ENCODE assay signal across 15 cellular contexts in the genomic region with DNA sequence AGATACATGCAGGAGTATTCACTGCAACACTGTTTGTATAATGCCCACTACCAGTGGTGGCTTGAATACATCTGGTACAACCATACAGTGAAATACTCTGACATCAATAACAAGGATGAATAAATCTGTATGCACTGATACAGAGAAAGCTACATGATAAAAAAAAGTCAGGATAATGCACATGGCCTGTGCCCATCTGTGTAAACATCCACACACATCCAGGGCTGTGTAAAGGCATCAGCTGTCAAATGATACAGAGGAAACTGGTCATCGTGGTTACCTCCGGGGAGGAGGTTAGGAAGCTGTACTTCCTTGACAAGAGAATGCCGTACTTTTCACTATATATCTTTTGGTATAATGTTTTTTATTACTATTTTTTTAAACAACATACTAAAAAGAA.
DNase-seq lines count a peak whose midpoint lies in the region; ATAC-seq and TF ChIP-seq lines count a peak whose summit lies in the region.
"Had no signal": no experiment of that assay in that cellular context is flagged by ENCODE, and none has a peak within 500 bp of the region (broad histone marks: within the 10 kb centered on the region; RNA-seq: fewer than 3 reads in every experiment).

No MANE protein-coding gene starts in this region.

- H3K4me3 ChIP-seq in epithelial cell of esophagus (ENCODE audit: low read length) (no peak overlapping the region), tibial artery (no peak overlapping the region)
- H3K4me3 ChIP-seq: cardiac muscle cell, vagina had no signal

- H3K27ac Mint-ChIP-seq in activated CD8-positive, alpha-beta memory T cell treated with anti-CD3 and anti-CD28 coated beads, Interleukin-2, amount 10 ng/mL, durations not matched to agents 7 days and 5 days = no peak overlapping the region

- intact Hi-C loops in tibial artery (cut with DNase I; ENCODE audit: low total_unique reads) = loop anchor here (10.0 kb wide), 1 partner anchor 174 kb away; a partner anchor contains a TSS

- peak; percentile 53 for ATAC-seq in activated CD8-positive, alpha-beta memory T cell treated with anti-CD3 and anti-CD28 coated beads, Interleukin-2, amount 10 ng/mL, durations not matched to agents 7 days and 5 days
- ATAC-seq in HG02642 (IDR thresholded peaks at IDR 0.05; ENCODE audit: poor library complexity, unreplicated experiment) (no peak), HG02588 (IDR thresholded peaks at IDR 0.05; ENCODE audit: unreplicated experiment) (no peak)

- H3K27ac ChIP-seq in tibial artery = peak overlapping the region; percentile 57 to 64
- H3K27ac ChIP-seq: cardiac muscle cell, vagina had no signal

- H3K4me3 Mint-ChIP-seq in activated CD8-positive, alpha-beta memory T cell treated with anti-CD3 and anti-CD28 coated beads, Interleukin-2, amount 10 ng/mL, durations not matched to agents 7 days and 5 days = no peak overlapping the region
- H3K4me3 Mint-ChIP-seq: memory B cell had no signal

- CTCF ChIA-PET in activated CD8-positive, alpha-beta memory T cell treated with anti-CD3 and anti-CD28 coated beads, Interleukin-2, amount 10 ng/mL, durations not matched to agents 7 days and 5 days (lab: Charles Lee) = no interaction called here

- H3K4me1 Mint-ChIP-seq in activated CD8-positive, alpha-beta memory T cell treated with anti-CD3 and anti-CD28 coated beads, Interleukin-2, amount 10 ng/mL, durations not matched to agents 7 days and 5 days = peaks cover 28% of the 10 kb centered on the region

- H3K4me1 ChIP-seq in tibial artery = peaks cover 0 to 64% (median 41%) of the 10 kb centered on the region in 4 donors

- no peaks in the 10 kb centered on the region for H3K27me3 ChIP-seq in tibial artery
- H3K27me3 ChIP-seq: cardiac muscle cell, vagina had no signal

- no peaks in the 10 kb centered on the region for H3K27me3 Mint-ChIP-seq in activated CD8-positive, alpha-beta memory T cell treated with anti-CD3 and anti-CD28 coated beads, Interleukin-2, amount 10 ng/mL, durations not matched to agents 7 days and 5 days
- H3K27me3 Mint-ChIP-seq: memory B cell had no signal

- H3K36me3 ChIP-seq in tibial artery = no peaks in the 10 kb centered on the region
- H3K36me3 ChIP-seq: cardiac muscle cell, vagina had no signal

- no peaks in the 10 kb centered on the region for H3K9me3 Mint-ChIP-seq in activated CD8-positive, alpha-beta memory T cell treated with anti-CD3 and anti-CD28 coated beads, Interleukin-2, amount 10 ng/mL, durations not matched to agents 7 days and 5 days (ENCODE audit: low read depth)
- H3K9me3 Mint-ChIP-seq: memory B cell had no signal

- TF ChIP-seq CTCF in epithelial cell of esophagus (IDR thresholded peaks at IDR 0.05; ENCODE audit: insufficient read depth, low read depth, low read length, missing control alignments) (no peak), tibial artery (IDR thresholded peaks at IDR 0.05) (no peak)

- H3K9me3 ChIP-seq in tibial artery = no peaks in the 10 kb centered on the region
- H3K9me3 ChIP-seq: vagina had no signal

- peaks cover 13% of the 10 kb centered on the region for H3K36me3 Mint-ChIP-seq in activated CD8-positive, alpha-beta memory T cell treated with anti-CD3 and anti-CD28 coated beads, Interleukin-2, amount 10 ng/mL, durations not matched to agents 7 days and 5 days

- no peak for DNase-seq in activated CD8-positive, alpha-beta memory T cell treated with anti-CD3 and anti-CD28 coated beads, Interleukin-2, amount 10 ng/mL, durations not matched to agents 7 days and 5 days
- no peak for DNase-seq in activated CD8-positive, alpha-beta memory T cell treated with anti-CD3 and anti-CD28 coated beads for 24 hours
- DNase-seq in SHP77 (lab: John Stamatoyannopoulos, UW) (peak; percentile 21 to 49), epithelial cell of esophagus (ENCODE audit: low read depth) (peak; percentile 29), tibial artery (no peak), OCI-M2 (lab: John Stamatoyannopoulos, UW; ENCODE audit: unreplicated experiment) (no peak)
- DNase-seq: activated CD4-positive, CD25-positive, alpha-beta regulatory T cell treated with anti-CD3 and anti-CD28 coated beads, Interleukin-2, amount 50 U/mL, for 72 hours; NCI-H1436 treated with DMSO at 0.1 percent for 48 hours; NCI-H748 treated with DMSO at 0.1 percent for 48 hours; stimulated activated CD8-positive, alpha-beta memory T cell treated with anti-CD3 and anti-CD28 coated beads, Interleukin-4, amount 100 ng/mL, for 48 hours had no signal

Comparison
In these comparisons a context has a peak if more than half of its experiments do, and no peak if none do; other contexts are left out.
1. DNase-seq: peak in SHP77 (2 of 2) and epithelial cell of esophagus (single experiment); none in activated CD8-positive, alpha-beta memory T cell treated with anti-CD3 and anti-CD28 coated beads, Interleukin-2, amount 10 ng/mL, durations not matched to agents 7 days and 5 days (single experiment), activated CD8-positive, alpha-beta memory T cell treated with anti-CD3 and anti-CD28 coated beads for 24 hours (single experiment), tibial artery (0 of 2) and OCI-M2 (single experiment).